Comparison of ENCODE assay signal across 9 cellular contexts in genomic region chr17:47660064-47660492, GRCh38. TPM values are rescaled to one million over a fixed set of nuclear protein-coding genes. Genes with fewer than 3 reads are reported as not detected.
DNase-seq lines count a peak whose midpoint lies in the region; ATAC-seq and TF ChIP-seq lines count a peak whose summit lies in the region.
"Had no signal": no experiment of that assay in that cellular context is flagged by ENCODE, and none has a peak within 500 bp of the region (broad histone marks: within the 10 kb centered on the region; RNA-seq: fewer than 3 reads in every experiment).

No MANE protein-coding gene starts in this region.

- H3K4me1 ChIP-seq in MM.1S (ENCODE audit: low read length) (peaks cover 74% of the 10 kb centered on the region), endodermal cell (ENCODE audit: control insufficient read depth, insufficient read depth, low read length) (no peaks in the 10 kb centered on the region), suprapubic skin (peaks cover 1% of the 10 kb centered on the region)

- peak overlapping the region; percentile 81 for H3K4me2 ChIP-seq in MM.1S (ENCODE audit: low read depth, low read length)

- ATAC-seq in GM21381 (IDR thresholded peaks at IDR 0.05; ENCODE audit: unreplicated experiment) (peak; percentile 77), left lobe of liver (no peak), HG03442 (IDR thresholded peaks at IDR 0.05; ENCODE audit: unreplicated experiment) (no peak)

- H3K9me3 Mint-ChIP-seq in endodermal cell (no peaks in the 10 kb centered on the region), endothelial cell (ENCODE audit: unreplicated experiment) (no peaks in the 10 kb centered on the region)

- TF ChIP-seq CTCF in MM.1S (IDR thresholded peaks at IDR 0.05; ENCODE audit: low read length) (peak; percentile 33), endodermal cell (conservative IDR thresholded peaks at IDR 0.05) (peak; percentile 21), endothelial cell (IDR thresholded peaks at IDR 0.05; ENCODE audit: unreplicated experiment) (no peak), suprapubic skin (IDR thresholded peaks at IDR 0.05) (no peak)

- H3K4me1 Mint-ChIP-seq in endodermal cell (no peaks in the 10 kb centered on the region), endothelial cell (ENCODE audit: unreplicated experiment) (peaks cover 8% of the 10 kb centered on the region)

- H4K20me1 ChIP-seq in MM.1S (ENCODE audit: insufficient read depth, low read length): peaks cover 31% of the 10 kb centered on the region; the same call in 1 of the 2 replicates

- peaks cover 89% of the 10 kb centered on the region for H3K79me2 ChIP-seq in MM.1S (ENCODE audit: low read length)

- H3K4me3 ChIP-seq in MM.1S (ENCODE audit: low read length) (peak overlapping the region; percentile 35), endodermal cell (ENCODE audit: low read length) (no peak overlapping the region), suprapubic skin (no peak overlapping the region)

- H3K27ac ChIP-seq in MM.1S (ENCODE audit: low read length): peak overlapping the region; percentile 78
- no peak overlapping the region for H3K27ac ChIP-seq in endodermal cell (ENCODE audit: low read depth, low read length)
- no peak overlapping the region for H3K27ac ChIP-seq in suprapubic skin

- H3F3A ChIP-seq in MM.1S (ENCODE audit: insufficient read depth, low read length): peaks cover 57% of the 10 kb centered on the region

- TF ChIP-seq EP300 in suprapubic skin (IDR thresholded peaks at IDR 0.05): no peak

- H3K9ac ChIP-seq in MM.1S (ENCODE audit: low read length): peak overlapping the region; percentile 12; the same call in 1 of the 2 replicates
- no peak overlapping the region for H3K9ac ChIP-seq in endodermal cell (ENCODE audit: extremely low read depth, low read length, poor library complexity, severe bottlenecking)

- TF ChIP-seq POLR2A in suprapubic skin (IDR thresholded peaks at IDR 0.05): no peak

- peaks cover 44% of the 10 kb centered on the region for H3K36me3 ChIP-seq in MM.1S (replicated peaks; ENCODE audit: insufficient read depth, low read length)
- peaks cover 96% of the 10 kb centered on the region for H3K36me3 ChIP-seq in endodermal cell (ENCODE audit: control insufficient read depth, insufficient read depth, low read length)
- H3K36me3 ChIP-seq in suprapubic skin: peaks cover 97% of the 10 kb centered on the region

- WGBS in endodermal cell (ENCODE audit: insufficient coverage in 1 of 2, insufficient read length in 1 of 2), 2 experiments: 90 to 96% methylated on average over 2 to 6 of the region's 6 CpGs
- WGBS in suprapubic skin: 75% methylated on average over 6 of the region's 6 CpGs

- no peak overlapping the region for H3K4me3 Mint-ChIP-seq in endodermal cell
- H3K4me3 Mint-ChIP-seq in endothelial cell (ENCODE audit: unreplicated experiment): no peak overlapping the region

- H2AFZ ChIP-seq in MM.1S (ENCODE audit: low read length): no peak overlapping the region

- no peaks in the 10 kb centered on the region for H3K9me3 ChIP-seq in MM.1S (replicated peaks; ENCODE audit: insufficient read depth, low read length)
- no peaks in the 10 kb centered on the region for H3K9me3 ChIP-seq in endodermal cell (ENCODE audit: control insufficient read depth, low read length)
- H3K9me3 ChIP-seq in suprapubic skin: no peaks in the 10 kb centered on the region

- H3K36me3 Mint-ChIP-seq in endodermal cell (ENCODE audit: low read depth) (peaks cover 82% of the 10 kb centered on the region), endothelial cell (ENCODE audit: low read depth, unreplicated experiment) (peaks cover 40% of the 10 kb centered on the region)

- DNase-seq in CD1c-positive myeloid dendritic cell (ENCODE audit: extremely low spot score) (peak; percentile 68), MM.1S (peak; percentile 86), endodermal cell (no peak), endothelial cell (ENCODE audit: low spot score) (no peak), left lobe of liver (ENCODE audit: low spot score) (no peak), suprapubic skin (ENCODE audit: low spot score in 2 of 2) (no peak)
- DNase-seq: IMR-90 had no signal

- no peaks in the 10 kb centered on the region for H3K27me3 ChIP-seq in MM.1S (replicated peaks; ENCODE audit: insufficient read depth, low read length)
- no peaks in the 10 kb centered on the region for H3K27me3 ChIP-seq in endodermal cell (ENCODE audit: control insufficient read depth, insufficient read depth, low read length, poor library complexity, severe bottlenecking)
- no peaks in the 10 kb centered on the region for H3K27me3 ChIP-seq in suprapubic skin

- H3K27ac Mint-ChIP-seq in endodermal cell: no peak overlapping the region
- H3K27ac Mint-ChIP-seq in endothelial cell (ENCODE audit: unreplicated experiment): no peak overlapping the region

- no peaks in the 10 kb centered on the region for H3K9me2 ChIP-seq in MM.1S (replicated peaks; ENCODE audit: insufficient read depth, low read length)

- H3K27me3 Mint-ChIP-seq in endodermal cell (ENCODE audit: insufficient read depth) (no peaks in the 10 kb centered on the region), endothelial cell (ENCODE audit: unreplicated experiment) (no peaks in the 10 kb centered on the region)

RNA-seq across cellular contexts. Expression of gene KPNB1, which starts 10.4 kb away (rescaled TPM):
- total RNA-seq in endodermal cell: 100 to 1,000 TPM; 452 to 500 TPM
- 347 TPM for polyA plus RNA-seq in endodermal cell (2013, experiment 1 of 2)
- polyA plus RNA-seq in endodermal cell (2013, experiment 2 of 2): 324 TPM
- 376 TPM for total RNA-seq in endothelial cell (ENCODE audit: unreplicated experiment)
- 79.3 TPM for total RNA-seq in left lobe of liver
- 100 to 1,000 TPM; 100 to 162 (median 139) TPM for total RNA-seq in suprapubic skin

RNA-seq across cellular contexts. Expression of gene TBKBP1, which starts 33.9 kb away (rescaled TPM):
- total RNA-seq in endodermal cell (10 to 100 TPM; 14.5 to 22.9 TPM), endothelial cell (ENCODE audit: unreplicated experiment) (31.4 TPM), left lobe of liver (2.2 TPM), suprapubic skin (10 to 100 TPM in 1 of 4 donors, 1 to 10 TPM in 3; 4.9 to 10.5 (median 8.4) TPM)
- 17.3 TPM for polyA plus RNA-seq in endodermal cell (2013, experiment 1 of 2)
- 16.7 TPM for polyA plus RNA-seq in endodermal cell (2013, experiment 2 of 2)

Comparison
In these comparisons a context has a peak if more than half of its experiments do, and no peak if none do; other contexts are left out.
1. DNase-seq: peak in CD1c-positive myeloid dendritic cell (single experiment) and MM.1S (single experiment); none in endodermal cell (single experiment), endothelial cell (single experiment), left lobe of liver (single experiment) and suprapubic skin (0 of 2).
2. CTCF ChIP-seq: peak in MM.1S (single experiment) and endodermal cell (single experiment); none in endothelial cell (single experiment) and suprapubic skin (0 of 2).